ENCODE assay signal across 21 cellular contexts in the genomic region with DNA sequence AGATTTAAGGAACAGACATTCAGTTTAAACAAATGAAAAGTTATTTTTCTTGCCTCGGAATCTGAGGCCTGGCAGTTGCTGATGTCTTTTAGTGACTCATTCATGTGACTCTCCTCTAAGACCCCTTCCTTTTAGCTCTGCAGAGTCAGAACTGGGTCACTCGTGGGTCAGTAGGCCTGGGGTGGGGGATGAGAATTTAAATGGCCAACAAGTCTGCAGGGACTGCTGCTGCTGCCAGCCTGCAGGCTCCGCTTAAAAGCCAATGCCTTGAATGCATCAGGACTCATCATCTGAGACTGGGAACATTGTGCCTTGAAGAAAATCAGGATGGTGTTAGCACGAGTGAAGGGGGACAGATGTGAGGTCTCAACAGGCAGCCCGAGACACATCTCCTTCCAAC.
"Had no signal": no experiment of that assay in that cellular context is flagged by ENCODE, and none has a peak within 500 bp of the region (broad histone marks: within the 10 kb centered on the region; RNA-seq: fewer than 3 reads in every experiment).

No MANE protein-coding gene starts in this region.

- DNase-seq: caudate nucleus; colonic mucosa; effector CD4-positive, alpha-beta T cell; endodermal cell; gastrocnemius medialis; heart right ventricle; hypothalamus; left ventricle myocardium superior; occipital lobe; pancreas; stimulated activated CD4-positive, alpha-beta T cell treated with anti-CD3 and anti-CD28 coated beads, Interleukin-2, amount 100 ng/mL, for 24 hours; stimulated activated CD4-positive, alpha-beta T cell treated with anti-CD3 and anti-CD28 coated beads, Interleukin-4, amount 100 ng/mL, for 4 hours; stimulated activated naive B cell treated with anti-CD40 and anti-IgM and Interleukin-4, amounts not matched to agents 10 μg/mL and 1 μg/mL and 100 μg/mL, for 72 hours; stomach; substantia nigra; transverse colon had no signal

- H3K27me3 ChIP-seq: breast epithelium, colonic mucosa, gastrocnemius medialis, pancreas, stomach, transverse colon had no signal

- H3K27ac ChIP-seq: breast epithelium, colonic mucosa, gastrocnemius medialis, heart right ventricle, pancreas, prostate gland, skin epidermis, stomach, thoracic aorta, transverse colon had no signal

- H3K4me3 ChIP-seq: breast epithelium, colonic mucosa, gastrocnemius medialis, heart right ventricle, pancreas, prostate gland, skin epidermis, stomach, thoracic aorta, transverse colon had no signal

- H3K4me1 ChIP-seq: breast epithelium, colonic mucosa, gastrocnemius medialis, heart right ventricle, pancreas, prostate gland, stomach, transverse colon had no signal

- ATAC-seq: gastrocnemius medialis; heart right ventricle; left ventricle myocardium superior; pancreas; sciatic nerve; stimulated activated naive B cell treated with anti-CD40 and anti-IgM and Interleukin-4, amounts not matched to agents 10 μg/mL and 1 μg/mL and 100 μg/mL, for 72 hours had no signal

- H3K36me3 ChIP-seq: breast epithelium, colonic mucosa, gastrocnemius medialis, heart right ventricle, pancreas, prostate gland, stomach, thoracic aorta, transverse colon had no signal

- H3K9me3 ChIP-seq: breast epithelium, colonic mucosa, gastrocnemius medialis, heart right ventricle, pancreas, prostate gland, stomach, thoracic aorta, transverse colon had no signal
